Comparison of ENCODE assay signal across 32 cellular contexts in genomic region chr12:68490476-68490875, GRCh38.
"Had no signal": no experiment of that assay in that cellular context is flagged by ENCODE, and none has a peak within 500 bp of the region (broad histone marks: within the 10 kb centered on the region; RNA-seq: fewer than 3 reads in every experiment).

No MANE protein-coding gene starts in this region.

- H3K9me3 Mint-ChIP-seq: stimulated activated memory B cell treated with anti-CD40 and anti-IgM and Interleukin-4, amounts not matched to agents 10 μg/mL and 1 μg/mL and 100 μg/mL, for 72 hours; T-cell had no signal

- H3K4me1 ChIP-seq: body of pancreas, left lung, lower lobe of right lung, pancreas, prostate gland, upper lobe of left lung, vagina had no signal

- H3K27me3 Mint-ChIP-seq: activated naive CD4-positive, alpha-beta T cell treated with anti-CD3 and anti-CD28 coated beads, Interleukin-2, amount 50 U/mL, for 24 hours; stimulated activated naive CD8-positive, alpha-beta T cell treated with anti-CD3 and anti-CD28 coated beads, Interleukin-15, amount 100 ng/mL, for 72 hours; T-cell had no signal

- H3K4me3 Mint-ChIP-seq: activated naive CD4-positive, alpha-beta T cell treated with anti-CD3 and anti-CD28 coated beads, Interleukin-2, amount 50 U/mL, for 24 hours; nephron; stimulated activated memory B cell treated with anti-CD40 and anti-IgM and Interleukin-4, amounts not matched to agents 10 μg/mL and 1 μg/mL and 100 μg/mL, for 72 hours; stimulated activated naive CD8-positive, alpha-beta T cell treated with anti-CD3 and anti-CD28 coated beads, Interleukin-15, amount 100 ng/mL, for 72 hours; T-cell had no signal

- H3K4me3 ChIP-seq: body of pancreas, esophagus muscularis mucosa, heart right ventricle, left lung, lower lobe of right lung, pancreas, prostate gland, sigmoid colon, upper lobe of left lung, vagina had no signal

- DNase-seq: activated CD4-positive, alpha-beta T cell treated with anti-CD3 and anti-CD28 coated beads for 4 hours; activated CD4-positive, alpha-beta T cell treated with anti-CD3 and anti-CD28 coated beads, Interleukin-2, amount 50 U/mL, for 48 hours; activated CD4-positive, CD25-positive, alpha-beta regulatory T cell; activated CD8-positive, alpha-beta memory T cell treated with anti-CD3 and anti-CD28 coated beads, Interleukin-2, amount 50 U/mL, for 4 hours; activated T-cell treated with anti-CD3 and anti-CD28 coated beads, Interleukin-2, amount 50 U/mL, for 1 hour; anterior cingulate cortex; body of pancreas; dermis blood vessel endothelial cell; effector CD4-positive, alpha-beta T cell; foreskin melanocyte; heart right ventricle; kidney glomerular epithelial cell; left lung; lower lobe of right lung; mesenchymal stem cell; pancreas; retina; sigmoid colon; small intestine; stimulated activated CD4-positive, alpha-beta T cell treated with anti-CD3 and anti-CD28 coated beads, Interleukin-1b, Interleukin-23, amount 100 ng/mL, for 48 hours; stimulated activated CD4-positive, alpha-beta T cell treated with anti-CD3 and anti-CD28 coated beads, Interleukin-4, amount 100 ng/mL, for 4 hours; stimulated activated CD8-positive, alpha-beta memory T cell treated with anti-CD3 and anti-CD28 coated beads, Interleukin-4, amount 100 ng/mL, for 48 hours; stimulated activated naive CD8-positive, alpha-beta T cell treated with anti-CD3 and anti-CD28 coated beads, Interleukin-15, amount 100 ng/mL, for 72 hours; substantia nigra; T-cell; upper lobe of left lung had no signal

- H3K27ac ChIP-seq: body of pancreas, esophagus muscularis mucosa, heart right ventricle, left lung, lower lobe of right lung, pancreas, prostate gland, sigmoid colon, upper lobe of left lung, vagina had no signal

- H3K27me3 ChIP-seq: body of pancreas, esophagus muscularis mucosa, heart right ventricle, left lung, pancreas, sigmoid colon, upper lobe of left lung, vagina had no signal

- H3K27ac Mint-ChIP-seq: activated naive CD4-positive, alpha-beta T cell treated with anti-CD3 and anti-CD28 coated beads, Interleukin-2, amount 50 U/mL, for 24 hours; stimulated activated memory B cell treated with anti-CD40 and anti-IgM and Interleukin-4, amounts not matched to agents 10 μg/mL and 1 μg/mL and 100 μg/mL, for 72 hours; stimulated activated naive CD8-positive, alpha-beta T cell treated with anti-CD3 and anti-CD28 coated beads, Interleukin-15, amount 100 ng/mL, for 72 hours; T-cell had no signal

- H3K36me3 ChIP-seq: esophagus muscularis mucosa, heart right ventricle, left lung, lower lobe of right lung, pancreas, prostate gland, sigmoid colon, upper lobe of left lung, vagina had no signal

- H3K9me3 ChIP-seq: body of pancreas, esophagus muscularis mucosa, heart right ventricle, left lung, lower lobe of right lung, pancreas, prostate gland, sigmoid colon, upper lobe of left lung, vagina had no signal

- ATAC-seq: body of pancreas; heart right ventricle; left lung; lower lobe of right lung; pancreas; stimulated activated memory B cell treated with anti-CD40 and anti-IgM and Interleukin-4, amounts not matched to agents 10 μg/mL and 1 μg/mL and 100 μg/mL, for 72 hours; stimulated activated naive CD8-positive, alpha-beta T cell treated with anti-CD3 and anti-CD28 coated beads, Interleukin-15, amount 100 ng/mL, for 72 hours; T-cell had no signal

- H3K4me1 Mint-ChIP-seq: stimulated activated memory B cell treated with anti-CD40 and anti-IgM and Interleukin-4, amounts not matched to agents 10 μg/mL and 1 μg/mL and 100 μg/mL, for 72 hours had no signal

- H3K36me3 Mint-ChIP-seq: activated naive CD4-positive, alpha-beta T cell treated with anti-CD3 and anti-CD28 coated beads, Interleukin-2, amount 50 U/mL, for 24 hours; stimulated activated memory B cell treated with anti-CD40 and anti-IgM and Interleukin-4, amounts not matched to agents 10 μg/mL and 1 μg/mL and 100 μg/mL, for 72 hours; T-cell had no signal
